In genomic region chr9:85987236-85987635, GRCh38 we compare ENCODE assay signal across 20 cellular contexts.
"Had no signal": no experiment of that assay in that cellular context is flagged by ENCODE, and none has a peak within 500 bp of the region (broad histone marks: within the 10 kb centered on the region; RNA-seq: fewer than 3 reads in every experiment).

No MANE protein-coding gene starts in this region.

- H3K4me1 Mint-ChIP-seq: stimulated activated memory B cell treated with anti-CD40 and anti-IgM and Interleukin-4, amounts not matched to agents 10 μg/mL and 1 μg/mL and 100 μg/mL, for 72 hours had no signal

- H3K4me3 ChIP-seq: colonic mucosa, heart left ventricle, mucosa of descending colon, tibial artery, upper lobe of left lung, uterus had no signal

- DNase-seq: colonic mucosa; dermis blood vessel endothelial cell; endodermal cell; erythroblast; foreskin melanocyte; heart left ventricle; hippocampal formation; islet precursor cell; mucosa of descending colon; naive thymus-derived CD8-positive, alpha-beta T cell; stimulated activated CD4-positive, alpha-beta T cell treated with anti-CD3 and anti-CD28 coated beads, Interleukin-1b, Interleukin-23, amount 100 ng/mL, for 48 hours; stimulated activated CD4-positive, alpha-beta T cell treated with anti-CD3 and anti-CD28 coated beads, Interleukin-4, amount 100 ng/mL, for 24 hours; tibial artery; uterus had no signal

- H3K27ac ChIP-seq: colonic mucosa, heart left ventricle, neutrophil, tibial artery, upper lobe of left lung, uterus had no signal

- H3K4me3 Mint-ChIP-seq: endodermal cell; naive thymus-derived CD8-positive, alpha-beta T cell; stimulated activated memory B cell treated with anti-CD40 and anti-IgM and Interleukin-4, amounts not matched to agents 10 μg/mL and 1 μg/mL and 100 μg/mL, for 72 hours; stimulated activated naive CD8-positive, alpha-beta T cell treated with anti-CD3 and anti-CD28 coated beads, Interleukin-15, Interleukin-2, amounts not matched to agents 100 ng/mL and 50 ng/mL, for 24 hours had no signal

- H3K27ac Mint-ChIP-seq: endodermal cell; stimulated activated memory B cell treated with anti-CD40 and anti-IgM and Interleukin-4, amounts not matched to agents 10 μg/mL and 1 μg/mL and 100 μg/mL, for 72 hours had no signal

- FAIRE-seq: endothelial cell of umbilical vein had no signal

- H3K27me3 ChIP-seq: colonic mucosa, heart left ventricle, neutrophil, tibial artery, upper lobe of left lung, uterus had no signal

- H3K36me3 ChIP-seq: uterus had no signal

- H3K27me3 Mint-ChIP-seq: naive thymus-derived CD8-positive, alpha-beta T cell; stimulated activated memory B cell treated with anti-CD40 and anti-IgM and Interleukin-4, amounts not matched to agents 10 μg/mL and 1 μg/mL and 100 μg/mL, for 72 hours; stimulated activated naive CD8-positive, alpha-beta T cell treated with anti-CD3 and anti-CD28 coated beads, Interleukin-15, Interleukin-2, amounts not matched to agents 100 ng/mL and 50 ng/mL, for 24 hours had no signal

- H3K9me3 ChIP-seq: colonic mucosa, heart left ventricle, mucosa of descending colon, neutrophil, tibial artery, upper lobe of left lung, uterus had no signal

- H3K9me3 Mint-ChIP-seq: stimulated activated naive CD8-positive, alpha-beta T cell treated with anti-CD3 and anti-CD28 coated beads, Interleukin-15, Interleukin-2, amounts not matched to agents 100 ng/mL and 50 ng/mL, for 24 hours had no signal

- ATAC-seq: heart left ventricle; left lobe of liver; mucosa of descending colon; naive thymus-derived CD8-positive, alpha-beta T cell; stimulated activated memory B cell treated with anti-CD40 and anti-IgM and Interleukin-4, amounts not matched to agents 10 μg/mL and 1 μg/mL and 100 μg/mL, for 72 hours had no signal

- H3K4me1 ChIP-seq: colonic mucosa, tibial artery, upper lobe of left lung, uterus had no signal
